In genomic region chr7:70268179-70268578, GRCh38 we compare ENCODE assay signal across 28 cellular contexts.
"Had no signal": no experiment of that assay in that cellular context is flagged by ENCODE, and none has a peak within 500 bp of the region (broad histone marks: within the 10 kb centered on the region; RNA-seq: fewer than 3 reads in every experiment).

No MANE protein-coding gene starts in this region.

- DNase-seq: stimulated activated CD4-positive, alpha-beta T cell treated with anti-CD3 and anti-CD28 coated beads, Interleukin-2, amount 100 ng/mL, for 48 hours; stimulated activated CD4-positive, alpha-beta T cell treated with anti-CD3 and anti-CD28 coated beads, Interleukin-4, amount 100 ng/mL, for 1 hour; stimulated activated CD4-positive, alpha-beta T cell treated with anti-CD3 and anti-CD28 coated beads, Interleukin-4, amount 100 ng/mL, for 24 hours; stimulated activated CD4-positive, alpha-beta T cell treated with anti-CD3 and anti-CD28 coated beads, Interleukin-4, amount 100 ng/mL, for 4 hours; stimulated activated CD8-positive, alpha-beta memory T cell treated with anti-CD3 and anti-CD28 coated beads, Interleukin-4, amount 100 ng/mL, for 48 hours; stimulated activated naive B cell treated with anti-CD40 and anti-IgM and Interleukin-4, amounts not matched to agents 10 μg/mL and 1 μg/mL and 100 μg/mL, for 72 hours; stimulated activated naive CD4-positive, alpha-beta T cell; stimulated activated naive CD4-positive, alpha-beta T cell treated with Interleukin-2 at 50 U/mL for 16 hours; stimulated activated naive CD8-positive, alpha-beta T cell treated with anti-CD3 and anti-CD28 coated beads, Interleukin-15, amount 100 ng/mL, for 72 hours; stimulated activated naive CD8-positive, alpha-beta T cell treated with anti-CD3 and anti-CD28 coated beads, Interleukin-15, Interleukin-2, amounts not matched to agents 100 U/mL and 50 U/mL, for 24 hours; stomach; substantia nigra; testis; thyroid gland; tibial artery; transverse colon; trophoblast cell; upper lobe of left lung; upper lobe of right lung; uterus had no signal

- H3K27me3 ChIP-seq: stomach, suprapubic skin, testis, thyroid gland, tibial artery, tibial nerve, transverse colon, upper lobe of left lung, upper lobe of right lung, uterus, vagina had no signal

- H3K4me3 Mint-ChIP-seq: stimulated activated effector memory CD8-positive, alpha-beta T cell treated with anti-CD3 and anti-CD28 coated beads, Interleukin-12 subunit alpha, Interleukin-12 subunit beta, amount 100 ng/mL, for 72 hours; stimulated activated naive B cell treated with anti-CD40 and anti-IgM and Interleukin-4, amounts not matched to agents 10 μg/mL and 1 μg/mL and 100 μg/mL, for 72 hours; stimulated activated naive CD8-positive, alpha-beta T cell treated with anti-CD3 and anti-CD28 coated beads, Interleukin-15, amount 100 ng/mL, for 72 hours; stimulated activated naive CD8-positive, alpha-beta T cell treated with anti-CD3 and anti-CD28 coated beads, Interleukin-15, Interleukin-2, amounts not matched to agents 100 ng/mL and 50 ng/mL, for 24 hours; type B pancreatic cell had no signal

- H3K27ac ChIP-seq: stomach, suprapubic skin, testis, thoracic aorta, thyroid gland, tibial artery, tibial nerve, transverse colon, upper lobe of left lung, upper lobe of right lung, uterus, vagina had no signal

- H3K9me3 Mint-ChIP-seq: stimulated activated effector memory CD8-positive, alpha-beta T cell treated with anti-CD3 and anti-CD28 coated beads, Interleukin-12 subunit alpha, Interleukin-12 subunit beta, amount 100 ng/mL, for 72 hours; stimulated activated naive B cell treated with anti-CD40 and anti-IgM and Interleukin-4, amounts not matched to agents 10 μg/mL and 1 μg/mL and 100 μg/mL, for 72 hours; stimulated activated naive CD8-positive, alpha-beta T cell treated with anti-CD3 and anti-CD28 coated beads, Interleukin-15, amount 100 ng/mL, for 72 hours; stimulated activated naive CD8-positive, alpha-beta T cell treated with anti-CD3 and anti-CD28 coated beads, Interleukin-15, Interleukin-2, amounts not matched to agents 100 ng/mL and 50 ng/mL, for 24 hours; type B pancreatic cell had no signal

- H3K4me3 ChIP-seq: stomach, suprapubic skin, testis, thoracic aorta, thyroid gland, tibial artery, tibial nerve, transverse colon, upper lobe of left lung, upper lobe of right lung, uterus, vagina had no signal

- H3K36me3 ChIP-seq: stomach, suprapubic skin, thoracic aorta, thyroid gland, tibial artery, tibial nerve, transverse colon, upper lobe of left lung, upper lobe of right lung, uterus, vagina had no signal

- H3K36me3 Mint-ChIP-seq: stimulated activated effector memory CD8-positive, alpha-beta T cell treated with anti-CD3 and anti-CD28 coated beads, Interleukin-12 subunit alpha, Interleukin-12 subunit beta, amount 100 ng/mL, for 72 hours; stimulated activated naive B cell treated with anti-CD40 and anti-IgM and Interleukin-4, amounts not matched to agents 10 μg/mL and 1 μg/mL and 100 μg/mL, for 72 hours had no signal

- H3K9me3 ChIP-seq: stomach, suprapubic skin, testis, thoracic aorta, thyroid gland, tibial artery, tibial nerve, transverse colon, upper lobe of left lung, upper lobe of right lung, uterus, vagina had no signal

- FAIRE-seq: urothelium cell line had no signal

- H3K27me3 Mint-ChIP-seq: stimulated activated naive B cell treated with anti-CD40 and anti-IgM and Interleukin-4, amounts not matched to agents 10 μg/mL and 1 μg/mL and 100 μg/mL, for 72 hours; stimulated activated naive CD8-positive, alpha-beta T cell treated with anti-CD3 and anti-CD28 coated beads, Interleukin-15, amount 100 ng/mL, for 72 hours; stimulated activated naive CD8-positive, alpha-beta T cell treated with anti-CD3 and anti-CD28 coated beads, Interleukin-15, Interleukin-2, amounts not matched to agents 100 ng/mL and 50 ng/mL, for 24 hours had no signal

- H3K4me1 ChIP-seq: stomach, suprapubic skin, testis, thyroid gland, tibial artery, tibial nerve, transverse colon, upper lobe of left lung, upper lobe of right lung, uterus had no signal

- H3K27ac Mint-ChIP-seq: stimulated activated effector memory CD8-positive, alpha-beta T cell treated with anti-CD3 and anti-CD28 coated beads, Interleukin-12 subunit alpha, Interleukin-12 subunit beta, amount 100 ng/mL, for 72 hours; stimulated activated naive B cell treated with anti-CD40 and anti-IgM and Interleukin-4, amounts not matched to agents 10 μg/mL and 1 μg/mL and 100 μg/mL, for 72 hours; stimulated activated naive CD8-positive, alpha-beta T cell treated with anti-CD3 and anti-CD28 coated beads, Interleukin-15, amount 100 ng/mL, for 72 hours; stimulated activated naive CD8-positive, alpha-beta T cell treated with anti-CD3 and anti-CD28 coated beads, Interleukin-15, Interleukin-2, amounts not matched to agents 100 ng/mL and 50 ng/mL, for 24 hours; type B pancreatic cell had no signal

- ATAC-seq: stimulated activated effector memory CD8-positive, alpha-beta T cell treated with anti-CD3 and anti-CD28 coated beads, Interleukin-12 subunit alpha, Interleukin-12 subunit beta, amount 100 ng/mL, for 72 hours; stimulated activated naive B cell treated with anti-CD40 and anti-IgM and Interleukin-4, amounts not matched to agents 10 μg/mL and 1 μg/mL and 100 μg/mL, for 72 hours; stimulated activated naive CD8-positive, alpha-beta T cell treated with anti-CD3 and anti-CD28 coated beads, Interleukin-15, amount 100 ng/mL, for 72 hours; stimulated activated naive CD8-positive, alpha-beta T cell treated with anti-CD3 and anti-CD28 coated beads, Interleukin-15, Interleukin-2, amounts not matched to agents 100 U/mL and 50 U/mL, for 24 hours; upper lobe of right lung had no signal

- H3K4me1 Mint-ChIP-seq: stimulated activated effector memory CD8-positive, alpha-beta T cell treated with anti-CD3 and anti-CD28 coated beads, Interleukin-12 subunit alpha, Interleukin-12 subunit beta, amount 100 ng/mL, for 72 hours; stimulated activated naive CD8-positive, alpha-beta T cell treated with anti-CD3 and anti-CD28 coated beads, Interleukin-15, amount 100 ng/mL, for 72 hours had no signal
